8 cellular contexts compared by ENCODE assay signal in the genomic region with DNA sequence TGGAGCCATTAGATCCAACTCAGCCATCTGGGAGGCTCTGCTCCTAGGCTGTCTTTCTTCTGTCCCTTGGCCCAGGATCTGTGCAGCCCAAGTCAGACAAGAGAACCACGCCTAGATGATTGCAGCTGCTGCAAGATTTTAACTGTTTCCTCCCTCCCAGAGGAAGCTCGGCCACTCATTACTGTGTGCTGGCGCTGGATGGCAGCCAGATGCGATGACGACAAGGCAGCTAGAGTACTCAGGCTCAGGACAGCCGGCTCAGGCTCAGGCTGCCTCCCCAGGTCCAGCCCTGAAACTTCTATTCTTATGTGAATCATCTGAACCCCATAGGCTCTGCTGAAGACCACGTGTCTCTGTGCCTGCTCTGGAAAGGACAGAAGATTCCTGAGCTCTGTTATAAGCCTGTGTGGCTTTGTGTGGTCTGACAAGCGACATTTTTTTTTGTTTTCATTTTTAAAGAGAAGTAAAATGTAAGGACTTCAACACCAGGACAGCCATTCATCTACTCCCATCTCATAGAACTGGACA. TPM values are rescaled to one million over a fixed set of nuclear protein-coding genes. Genes with fewer than 3 reads are reported as not detected.
A peak's percentile ranks its signal among the peaks of the same experiment; 100 is the strongest.
DNase-seq lines count a peak whose midpoint lies in the region; ATAC-seq, FAIRE-seq and TF ChIP-seq lines count a peak whose summit lies in the region.

No MANE protein-coding gene starts in this region.

- H3K27me3 ChIP-seq in CD4-positive, alpha-beta memory T cell (ENCODE audit: insufficient read depth, low read length) = no peaks in the 10 kb centered on the region
- no peaks in the 10 kb centered on the region for H3K27me3 ChIP-seq in HUES48 (ENCODE audit: control insufficient read depth, insufficient read depth, low read length)
- no peaks in the 10 kb centered on the region for H3K27me3 ChIP-seq in K562 (ENCODE audit: control insufficient read depth in 2 of 2, insufficient read depth in 2 of 2, low read length in 2 of 2)

- ATAC-seq in GM19452 (IDR thresholded peaks at IDR 0.05; ENCODE audit: unreplicated experiment) = peak; percentile 77
- ATAC-seq in K562 = peak; percentile 98
- ATAC-seq in HG03196 (IDR thresholded peaks at IDR 0.05; ENCODE audit: unreplicated experiment) = no peak

- H3K4me2 ChIP-seq in K562 (ENCODE audit: insufficient read depth, low read length) = peak overlapping the region; percentile 51; the same call in 1 of the 2 replicates

- no TSS peak for BruUV-seq in K562 (replicated peaks; lab: Mats Ljungman, UMichigan)

- H3K4me3 Mint-ChIP-seq in CD4-positive, alpha-beta memory T cell = peak overlapping the region; percentile 33 to 81 (median 52)

- TF ChIP-seq RAD21 in K562 (CRISPR knock-in tag; conservative IDR thresholded peaks at IDR 0.05 in 1 of 2, IDR thresholded peaks at IDR 0.05 in 1 of 2) = peak in 1 of 2 experiments; percentile 25; a peak in 2 of 4 replicates

- DNase-seq in CD4-positive, alpha-beta memory T cell = peak in 2 of 5 donors; percentile 11 to 12
- DNase-seq in OCI-M1 (lab: John Stamatoyannopoulos, UW) (peak; percentile 96), K562 (ENCODE audit: extremely low read depth in 1 of 4, low spot score in 3 of 4) (peak; percentile 75 to 94 (median 77)), hippocampal formation (lab: John Stamatoyannopoulos, UW) (peak; percentile 51 to 56), renal cortical epithelial cell (ENCODE audit: low read depth) (peak; percentile 97)

- CTCF ChIA-PET in CD4-positive, alpha-beta memory T cell (lab: Charles Lee; ENCODE audit: partially characterized antibody) = no interaction called here
- CTCF ChIA-PET in K562 (lab: Yijun Ruan, JAX; ENCODE audit: low intra/inter-chr PET ratio) = interaction anchor here (0.6 kb wide), 1 partner anchor 874 kb away, joined by 3 read pairs; no protein-coding TSS in a partner anchor

- peaks cover 10% of the 10 kb centered on the region for H3K4me1 ChIP-seq in CD4-positive, alpha-beta memory T cell (ENCODE audit: insufficient read depth, low read length)
- H3K4me1 ChIP-seq in HUES48 (ENCODE audit: control insufficient read depth, insufficient read depth, low read length) = peaks cover 30% of the 10 kb centered on the region
- H3K4me1 ChIP-seq in K562 (replicated peaks in 1 of 2; ENCODE audit: control insufficient read depth in 2 of 2, insufficient read depth in 2 of 2, low read length in 2 of 2) = peaks cover 10 to 11% of the 10 kb centered on the region in 2 experiments

- TF ChIP-seq POLR2A in K562 (conservative IDR thresholded peaks at IDR 0.05) = no peak

- peaks cover 5 to 33% (median 12%) of the 10 kb centered on the region in 4 donors for H3K4me1 Mint-ChIP-seq in CD4-positive, alpha-beta memory T cell

- no peaks in the 10 kb centered on the region for H3K79me2 ChIP-seq in K562 (ENCODE audit: control insufficient read depth, insufficient read depth, low read length)

- H4K20me1 ChIP-seq in K562 (replicated peaks; ENCODE audit: control insufficient read depth, insufficient read depth, low read length) = no peaks in the 10 kb centered on the region

- 0% methylated on average over 8 of the region's 8 CpGs for WGBS in K562 (ENCODE audit: insufficient coverage, low coverage, missing lambda C conversion rate)

- H3K9me3 Mint-ChIP-seq in CD4-positive, alpha-beta memory T cell = peaks cover 0 to 2% (median 0%) of the 10 kb centered on the region in 8 donors

- no peak overlapping the region for H3K27ac ChIP-seq in CD4-positive, alpha-beta memory T cell (ENCODE audit: low read depth, low read length)
- no peak overlapping the region for H3K27ac ChIP-seq in HUES48 (ENCODE audit: low read depth, low read length)
- H3K27ac ChIP-seq in K562 (ENCODE audit: extremely low read depth, low read depth, low read length) = peak overlapping the region; percentile 66; the same call in 2 of the 3 replicates

- peak overlapping the region in 1 of 2 donors; percentile 3 for H3K4me3 ChIP-seq in CD4-positive, alpha-beta memory T cell (ENCODE audit: low read length in 2 of 2)
- H3K4me3 ChIP-seq in HUES48 (ENCODE audit: low read depth, low read length) = peak overlapping the region; percentile 6; the same call in 1 of the 2 replicates
- H3K4me3 ChIP-seq in K562 = peak overlapping the region; percentile 14; the same call in 1 of the 2 replicates

- POLR2A ChIA-PET in CD4-positive, alpha-beta memory T cell (lab: Charles Lee; ENCODE audit: partially characterized antibody) = no interaction called here
- POLR2A ChIA-PET in K562 (lab: Yijun Ruan, JAX) = interaction anchor here (0.6 to 0.7 kb wide), 2 partner anchors 322 to 1351 kb away, joined by 3 read pairs; a partner anchor contains a TSS

- FAIRE-seq in K562 (lab: Jason Lieb, UNC) = peak; percentile 99

- peaks cover 0 to 1% of the 10 kb centered on the region in 2 donors for H3K36me3 Mint-ChIP-seq in CD4-positive, alpha-beta memory T cell

- TF ChIP-seq EP300 in K562 (IDR thresholded peaks at IDR 0.05; ENCODE audit: low read length) = peak; percentile 41; the same call in 1 of the 2 replicates

- H3K9ac ChIP-seq in HUES48 (ENCODE audit: low read depth, low read length) (no peak overlapping the region), K562 (ENCODE audit: insufficient read depth in 1 of 2, low read depth in 2 of 2, low read length in 2 of 2) (peak overlapping the region; percentile 50 to 78)

- H3K36me3 ChIP-seq in CD4-positive, alpha-beta memory T cell (ENCODE audit: insufficient read depth, low read length) = no peaks in the 10 kb centered on the region
- H3K36me3 ChIP-seq in HUES48 (ENCODE audit: control insufficient read depth, insufficient read depth, low read length) = no peaks in the 10 kb centered on the region
- no peaks in the 10 kb centered on the region for H3K36me3 ChIP-seq in K562 (ENCODE audit: control insufficient read depth, insufficient read depth, low read length)

- no peaks in the 10 kb centered on the region for H3K27me3 Mint-ChIP-seq in CD4-positive, alpha-beta memory T cell

- no peaks in the 10 kb centered on the region for H3K9me1 ChIP-seq in K562 (ENCODE audit: control insufficient read depth, insufficient read depth, low read length)

- H3K27ac Mint-ChIP-seq in CD4-positive, alpha-beta memory T cell = peak overlapping the region in 4 of 7 donors; percentile 46 to 81 (median 70)

- TF ChIP-seq CTCF in K562 (IDR thresholded peaks at IDR 0.05 in 2 of 3, conservative IDR thresholded peaks at IDR 0.05 in 1 of 3; ENCODE audit: insufficient read depth in 2 of 3, low read depth in 1 of 3, low read length in 3 of 3) = peak in 2 of 3 experiments; percentile 9 to 18; a peak in 2 of 6 replicates

- peak overlapping the region; percentile 51 for H2AFZ ChIP-seq in K562 (ENCODE audit: low read depth, low read length)

- intact Hi-C loops in CD4-positive, alpha-beta memory T cell (cut with micrococcal nuclease) = no loop called here
- intact Hi-C loops in K562 (cut with micrococcal nuclease) = no loop called here

- in situ Hi-C loops in K562 (cut with MboI) = no loop called here

- no peaks in the 10 kb centered on the region for H3K9me3 ChIP-seq in CD4-positive, alpha-beta memory T cell (ENCODE audit: control insufficient read depth in 1 of 2, low read length in 2 of 2)
- no peaks in the 10 kb centered on the region for H3K9me3 ChIP-seq in HUES48 (ENCODE audit: control insufficient read depth, insufficient read depth, low read length)
- H3K9me3 ChIP-seq in K562 (replicated peaks; ENCODE audit: control insufficient read depth, insufficient read depth, low read depth, low read length) = no peaks in the 10 kb centered on the region

RNA-seq across cellular contexts. Expression of a gene that starts 32.1 kb away (rescaled TPM):
- under 1 TPM; 0.26 to 0.89 TPM for total RNA-seq in CD4-positive, alpha-beta memory T cell
- not detected for polyA plus RNA-seq in CD4-positive, alpha-beta memory T cell
- total RNA-seq in K562 (2011; cell fraction: chromatin; rRNA removed; ENCODE audit: low replicate concordance) = 0.21 and 1.0 TPM in 2 replicates
- not detected in 2 replicates for total RNA-seq in K562 (2011; cell fraction: nucleolus; rRNA removed)
- total RNA-seq in K562 (2011; cell fraction: nucleoplasm; rRNA removed) = not detected in 2 replicates
- total RNA-seq in K562 (2014; rRNA removed) = 0.18 TPM in 1 of 2 replicates, not detected in the other
- 0.33 TPM in 1 of 2 replicates, not detected in the other for total RNA-seq in K562 (2014; rRNA removed; fragmentation: Illumina TruSeq; extraction: Trizol)
- not detected in 2 replicates for total RNA-seq in K562 (2015; rRNA removed; fragmentation: Illumina TruSeq; extraction: Trizol)
- 0.13 TPM in 1 of 2 replicates, not detected in the other for total RNA-seq in K562 (2021)
- polyA plus RNA-seq in K562 (2011; rRNA removed) = 0.11 and 0.18 TPM in 2 replicates
- 0.29 TPM in 1 of 2 replicates, not detected in the other for polyA plus RNA-seq in K562 (2011; cell fraction: cytosol; rRNA removed)
- 0.26 and 0.87 TPM in 2 replicates for polyA plus RNA-seq in K562 (2011; cell fraction: nucleus; rRNA removed)
- polyA plus RNA-seq in K562 (2012) = 0.11 and 0.22 TPM in 2 replicates
- polyA plus RNA-seq in K562 (2014; fragmentation: Illumina TruSeq; extraction: Trizol) = not detected in 2 replicates
- not detected for polyA plus RNA-seq in K562 (2014; fragmentation: Nextera tagmentation; extraction: Ambion mirVana)
- polyA plus RNA-seq in K562 (2014; rRNA removed) = 1.3 TPM in 1 of 2 replicates, not detected in the other
- 0.12 TPM in 1 of 2 replicates, not detected in the other for polyA minus RNA-seq in K562 (2011; rRNA and poly(A)+ RNA removed)
- polyA minus RNA-seq in K562 (2011; cell fraction: cytosol; rRNA and poly(A)+ RNA removed) = not detected in 2 replicates
- 0.33 TPM in 1 of 2 replicates, not detected in the other for polyA minus RNA-seq in K562 (2011; cell fraction: nucleus; rRNA and poly(A)+ RNA removed)
- 0.94 and 4.0 TPM in 2 replicates for total RNA-seq in renal cortical epithelial cell

RNA-seq across cellular contexts. Expression of a gene that starts 32.5 kb away (rescaled TPM):
- total RNA-seq in CD4-positive, alpha-beta memory T cell = 10 to 100 TPM in 1 of 2 experiments, 1 to 10 TPM in 1; 8.3 to 11.2 TPM
- polyA plus RNA-seq in CD4-positive, alpha-beta memory T cell = 1 to 10 TPM; 4.2 to 5.6 TPM
- total RNA-seq in K562 (2011; cell fraction: chromatin; rRNA removed; ENCODE audit: low replicate concordance) = 30.2 and 38.0 TPM in 2 replicates
- total RNA-seq in K562 (2011; cell fraction: nucleolus; rRNA removed) = 16.8 and 18.2 TPM in 2 replicates
- 20.8 and 26.6 TPM in 2 replicates for total RNA-seq in K562 (2011; cell fraction: nucleoplasm; rRNA removed)
- total RNA-seq in K562 (2014; rRNA removed) (7.0 and 8.2 TPM in 2 replicates), K562 (2014; rRNA removed; fragmentation: Illumina TruSeq; extraction: Trizol) (9.2 and 10.3 TPM in 2 replicates), K562 (2015; rRNA removed; fragmentation: Illumina TruSeq; extraction: Trizol) (7.8 and 8.7 TPM in 2 replicates), K562 (2021) (8.2 and 9.2 TPM in 2 replicates), renal cortical epithelial cell (71.0 and 323 TPM in 2 replicates)
- polyA plus RNA-seq in K562 (2011; rRNA removed) (7.6 and 8.0 TPM in 2 replicates), K562 (2014; fragmentation: Illumina TruSeq; extraction: Trizol) (6.4 and 8.3 TPM in 2 replicates), K562 (2014; fragmentation: Nextera tagmentation; extraction: Ambion mirVana) (1 to 10 TPM; 3.5 to 4.1 TPM), K562 (2014; rRNA removed) (6.7 and 10.7 TPM in 2 replicates)
- 5.2 and 8.0 TPM in 2 replicates for polyA plus RNA-seq in K562 (2011; cell fraction: cytosol; rRNA removed)
- 10.4 and 11.9 TPM in 2 replicates for polyA plus RNA-seq in K562 (2011; cell fraction: nucleus; rRNA removed)
- 6.9 and 16.2 TPM in 2 replicates for polyA plus RNA-seq in K562 (2012)
- 18.3 and 26.4 TPM in 2 replicates for polyA minus RNA-seq in K562 (2011; rRNA and poly(A)+ RNA removed)
- polyA minus RNA-seq in K562 (2011; cell fraction: cytosol; rRNA and poly(A)+ RNA removed) = 11.9 and 16.7 TPM in 2 replicates
- polyA minus RNA-seq in K562 (2011; cell fraction: nucleus; rRNA and poly(A)+ RNA removed) = 11.4 and 20.7 TPM in 2 replicates

RNA-seq across cellular contexts. Expression of a gene that starts 47.9 kb away (rescaled TPM):
- total RNA-seq in CD4-positive, alpha-beta memory T cell = 10 to 100 TPM; 30.3 to 35.4 TPM
- 10 to 100 TPM; 10.8 to 13.5 TPM for polyA plus RNA-seq in CD4-positive, alpha-beta memory T cell
- total RNA-seq in K562 (2011; cell fraction: chromatin; rRNA removed; ENCODE audit: low replicate concordance) = 19.1 and 34.5 TPM in 2 replicates
- 13.6 and 14.5 TPM in 2 replicates for total RNA-seq in K562 (2011; cell fraction: nucleolus; rRNA removed)
- 11.7 and 19.0 TPM in 2 replicates for total RNA-seq in K562 (2011; cell fraction: nucleoplasm; rRNA removed)
- total RNA-seq in K562 (2014; rRNA removed) (14.5 and 15.5 TPM in 2 replicates), K562 (2014; rRNA removed; fragmentation: Illumina TruSeq; extraction: Trizol) (23.1 and 23.4 TPM in 2 replicates), K562 (2015; rRNA removed; fragmentation: Illumina TruSeq; extraction: Trizol) (19.7 and 22.5 TPM in 2 replicates), K562 (2021) (16.8 and 21.5 TPM in 2 replicates), renal cortical epithelial cell (50.3 and 67.9 TPM in 2 replicates)
- polyA plus RNA-seq in K562 (2011; rRNA removed) (10.1 and 10.2 TPM in 2 replicates), K562 (2014; fragmentation: Illumina TruSeq; extraction: Trizol) (16.7 and 18.4 TPM in 2 replicates), K562 (2014; fragmentation: Nextera tagmentation; extraction: Ambion mirVana) (10 to 100 TPM in 1 of 2 experiments, 1 to 10 TPM in 1; 9.0 to 10.1 TPM), K562 (2014; rRNA removed) (15.6 and 16.6 TPM in 2 replicates)
- 5.3 and 6.1 TPM in 2 replicates for polyA plus RNA-seq in K562 (2011; cell fraction: cytosol; rRNA removed)
- polyA plus RNA-seq in K562 (2011; cell fraction: nucleus; rRNA removed) = 7.6 and 8.5 TPM in 2 replicates
- 5.3 and 6.3 TPM in 2 replicates for polyA plus RNA-seq in K562 (2012)
- polyA minus RNA-seq in K562 (2011; rRNA and poly(A)+ RNA removed) = 29.2 and 29.8 TPM in 2 replicates
- polyA minus RNA-seq in K562 (2011; cell fraction: cytosol; rRNA and poly(A)+ RNA removed) = 5.7 and 9.3 TPM in 2 replicates
- polyA minus RNA-seq in K562 (2011; cell fraction: nucleus; rRNA and poly(A)+ RNA removed) = 7.8 and 12.6 TPM in 2 replicates
